1 cellular context compared by ENCODE assay signal in genomic region chr20:22471156-22471836, GRCh38.
TF ChIP-seq lines count a peak whose summit lies in the region.

No MANE protein-coding gene starts in this region.

TF ChIP-seq in HepG2, 621 proteins besides CTCF, POLR2A, EP300 and RAD21 (continued from another document and continues in another):
- TF ChIP-seq, protein P1, sequence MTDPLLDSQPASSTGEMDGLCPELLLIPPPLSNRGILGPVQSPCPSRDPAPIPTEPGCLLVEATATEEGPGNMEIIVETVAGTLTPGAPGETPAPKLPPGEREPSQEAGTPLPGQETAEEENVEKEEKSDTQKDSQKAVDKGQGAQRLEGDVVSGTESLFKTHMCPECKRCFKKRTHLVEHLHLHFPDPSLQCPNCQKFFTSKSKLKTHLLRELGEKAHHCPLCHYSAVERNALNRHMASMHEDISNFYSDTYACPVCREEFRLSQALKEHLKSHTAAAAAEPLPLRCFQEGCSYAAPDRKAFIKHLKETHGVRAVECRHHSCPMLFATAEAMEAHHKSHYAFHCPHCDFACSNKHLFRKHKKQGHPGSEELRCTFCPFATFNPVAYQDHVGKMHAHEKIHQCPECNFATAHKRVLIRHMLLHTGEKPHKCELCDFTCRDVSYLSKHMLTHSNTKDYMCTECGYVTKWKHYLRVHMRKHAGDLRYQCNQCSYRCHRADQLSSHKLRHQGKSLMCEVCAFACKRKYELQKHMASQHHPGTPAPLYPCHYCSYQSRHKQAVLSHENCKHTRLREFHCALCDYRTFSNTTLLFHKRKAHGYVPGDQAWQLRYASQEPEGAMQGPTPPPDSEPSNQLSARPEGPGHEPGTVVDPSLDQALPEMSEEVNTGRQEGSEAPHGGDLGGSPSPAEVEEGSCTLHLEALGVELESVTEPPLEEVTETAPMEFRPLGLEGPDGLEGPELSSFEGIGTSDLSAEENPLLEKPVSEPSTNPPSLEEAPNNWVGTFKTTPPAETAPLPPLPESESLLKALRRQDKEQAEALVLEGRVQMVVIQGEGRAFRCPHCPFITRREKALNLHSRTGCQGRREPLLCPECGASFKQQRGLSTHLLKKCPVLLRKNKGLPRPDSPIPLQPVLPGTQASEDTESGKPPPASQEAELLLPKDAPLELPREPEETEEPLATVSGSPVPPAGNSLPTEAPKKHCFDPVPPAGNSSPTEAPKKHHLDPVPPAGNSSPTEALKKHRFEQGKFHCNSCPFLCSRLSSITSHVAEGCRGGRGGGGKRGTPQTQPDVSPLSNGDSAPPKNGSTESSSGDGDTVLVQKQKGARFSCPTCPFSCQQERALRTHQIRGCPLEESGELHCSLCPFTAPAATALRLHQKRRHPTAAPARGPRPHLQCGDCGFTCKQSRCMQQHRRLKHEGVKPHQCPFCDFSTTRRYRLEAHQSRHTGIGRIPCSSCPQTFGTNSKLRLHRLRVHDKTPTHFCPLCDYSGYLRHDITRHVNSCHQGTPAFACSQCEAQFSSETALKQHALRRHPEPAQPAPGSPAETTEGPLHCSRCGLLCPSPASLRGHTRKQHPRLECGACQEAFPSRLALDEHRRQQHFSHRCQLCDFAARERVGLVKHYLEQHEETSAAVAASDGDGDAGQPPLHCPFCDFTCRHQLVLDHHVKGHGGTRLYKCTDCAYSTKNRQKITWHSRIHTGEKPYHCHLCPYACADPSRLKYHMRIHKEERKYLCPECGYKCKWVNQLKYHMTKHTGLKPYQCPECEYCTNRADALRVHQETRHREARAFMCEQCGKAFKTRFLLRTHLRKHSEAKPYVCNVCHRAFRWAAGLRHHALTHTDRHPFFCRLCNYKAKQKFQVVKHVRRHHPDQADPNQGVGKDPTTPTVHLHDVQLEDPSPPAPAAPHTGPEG (CRISPR knock-in tag; IDR thresholded peaks at IDR 0.05) = no peak
- TF ChIP-seq RBFOX2 (IDR thresholded peaks at IDR 0.05; ENCODE audit: low read depth, low read length) = no peak
- TF ChIP-seq ZNF562 (CRISPR knock-in tag; IDR thresholded peaks at IDR 0.05; ENCODE audit: borderline replicate concordance) = no peak
- TF ChIP-seq, protein P2, sequence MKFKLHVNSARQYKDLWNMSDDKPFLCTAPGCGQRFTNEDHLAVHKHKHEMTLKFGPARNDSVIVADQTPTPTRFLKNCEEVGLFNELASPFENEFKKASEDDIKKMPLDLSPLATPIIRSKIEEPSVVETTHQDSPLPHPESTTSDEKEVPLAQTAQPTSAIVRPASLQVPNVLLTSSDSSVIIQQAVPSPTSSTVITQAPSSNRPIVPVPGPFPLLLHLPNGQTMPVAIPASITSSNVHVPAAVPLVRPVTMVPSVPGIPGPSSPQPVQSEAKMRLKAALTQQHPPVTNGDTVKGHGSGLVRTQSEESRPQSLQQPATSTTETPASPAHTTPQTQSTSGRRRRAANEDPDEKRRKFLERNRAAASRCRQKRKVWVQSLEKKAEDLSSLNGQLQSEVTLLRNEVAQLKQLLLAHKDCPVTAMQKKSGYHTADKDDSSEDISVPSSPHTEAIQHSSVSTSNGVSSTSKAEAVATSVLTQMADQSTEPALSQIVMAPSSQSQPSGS (CRISPR knock-in tag; IDR thresholded peaks at IDR 0.05) = peak; percentile 81; the same call in 1 of the 2 replicates
- TF ChIP-seq ZSCAN21 (CRISPR knock-in tag; IDR thresholded peaks at IDR 0.05; ENCODE audit: borderline replicate concordance) = no peak
- no peak for TF ChIP-seq TMF1 (CRISPR knock-in tag; IDR thresholded peaks at IDR 0.05; ENCODE audit: low read depth)
- TF ChIP-seq SMARCC2 (IDR thresholded peaks at IDR 0.05) = no peak
- TF ChIP-seq DBP (CRISPR knock-in tag; IDR thresholded peaks at IDR 0.05; ENCODE audit: not compliant biosample characterization) = no peak
- TF ChIP-seq THYN1 (CRISPR knock-in tag; IDR thresholded peaks at IDR 0.05; ENCODE audit: borderline replicate concordance, low read depth) = no peak
- no peak for TF ChIP-seq ZNF3 (CRISPR knock-in tag; IDR thresholded peaks at IDR 0.05)
- 0 out of 2 replicates have a peak, but pooled peaks have one; percentile 38 for TF ChIP-seq RARA (CRISPR knock-in tag; IDR thresholded peaks at IDR 0.05)
- TF ChIP-seq HMG20A (CRISPR knock-in tag; IDR thresholded peaks at IDR 0.05; ENCODE audit: borderline replicate concordance) = peak; percentile 53; the same call in 1 of the 2 replicates
- no peak for TF ChIP-seq MLLT10 (CRISPR knock-in tag; IDR thresholded peaks at IDR 0.05)
- TF ChIP-seq, protein P3, sequence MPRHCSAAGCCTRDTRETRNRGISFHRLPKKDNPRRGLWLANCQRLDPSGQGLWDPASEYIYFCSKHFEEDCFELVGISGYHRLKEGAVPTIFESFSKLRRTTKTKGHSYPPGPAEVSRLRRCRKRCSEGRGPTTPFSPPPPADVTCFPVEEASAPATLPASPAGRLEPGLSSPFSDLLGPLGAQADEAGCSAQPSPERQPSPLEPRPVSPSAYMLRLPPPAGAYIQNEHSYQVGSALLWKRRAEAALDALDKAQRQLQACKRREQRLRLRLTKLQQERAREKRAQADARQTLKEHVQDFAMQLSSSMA (CRISPR knock-in tag; IDR thresholded peaks at IDR 0.05) = no peak
- no peak for TF ChIP-seq ZBTB42 (CRISPR knock-in tag; IDR thresholded peaks at IDR 0.05)
- TF ChIP-seq RCOR2 (CRISPR knock-in tag; IDR thresholded peaks at IDR 0.05) = no peak
- no peak for TF ChIP-seq NFYB (CRISPR knock-in tag; IDR thresholded peaks at IDR 0.05)
- TF ChIP-seq ZBED4 (CRISPR knock-in tag; IDR thresholded peaks at IDR 0.05; ENCODE audit: borderline replicate concordance) = no peak
- TF ChIP-seq ZNF652 (CRISPR knock-in tag; IDR thresholded peaks at IDR 0.05; ENCODE audit: borderline replicate concordance, low read depth) = no peak
- TF ChIP-seq SMAD3 (CRISPR knock-in tag; IDR thresholded peaks at IDR 0.05) = no peak
- TF ChIP-seq ZNF792 (CRISPR knock-in tag; IDR thresholded peaks at IDR 0.05) = no peak
- TF ChIP-seq, protein P4, sequence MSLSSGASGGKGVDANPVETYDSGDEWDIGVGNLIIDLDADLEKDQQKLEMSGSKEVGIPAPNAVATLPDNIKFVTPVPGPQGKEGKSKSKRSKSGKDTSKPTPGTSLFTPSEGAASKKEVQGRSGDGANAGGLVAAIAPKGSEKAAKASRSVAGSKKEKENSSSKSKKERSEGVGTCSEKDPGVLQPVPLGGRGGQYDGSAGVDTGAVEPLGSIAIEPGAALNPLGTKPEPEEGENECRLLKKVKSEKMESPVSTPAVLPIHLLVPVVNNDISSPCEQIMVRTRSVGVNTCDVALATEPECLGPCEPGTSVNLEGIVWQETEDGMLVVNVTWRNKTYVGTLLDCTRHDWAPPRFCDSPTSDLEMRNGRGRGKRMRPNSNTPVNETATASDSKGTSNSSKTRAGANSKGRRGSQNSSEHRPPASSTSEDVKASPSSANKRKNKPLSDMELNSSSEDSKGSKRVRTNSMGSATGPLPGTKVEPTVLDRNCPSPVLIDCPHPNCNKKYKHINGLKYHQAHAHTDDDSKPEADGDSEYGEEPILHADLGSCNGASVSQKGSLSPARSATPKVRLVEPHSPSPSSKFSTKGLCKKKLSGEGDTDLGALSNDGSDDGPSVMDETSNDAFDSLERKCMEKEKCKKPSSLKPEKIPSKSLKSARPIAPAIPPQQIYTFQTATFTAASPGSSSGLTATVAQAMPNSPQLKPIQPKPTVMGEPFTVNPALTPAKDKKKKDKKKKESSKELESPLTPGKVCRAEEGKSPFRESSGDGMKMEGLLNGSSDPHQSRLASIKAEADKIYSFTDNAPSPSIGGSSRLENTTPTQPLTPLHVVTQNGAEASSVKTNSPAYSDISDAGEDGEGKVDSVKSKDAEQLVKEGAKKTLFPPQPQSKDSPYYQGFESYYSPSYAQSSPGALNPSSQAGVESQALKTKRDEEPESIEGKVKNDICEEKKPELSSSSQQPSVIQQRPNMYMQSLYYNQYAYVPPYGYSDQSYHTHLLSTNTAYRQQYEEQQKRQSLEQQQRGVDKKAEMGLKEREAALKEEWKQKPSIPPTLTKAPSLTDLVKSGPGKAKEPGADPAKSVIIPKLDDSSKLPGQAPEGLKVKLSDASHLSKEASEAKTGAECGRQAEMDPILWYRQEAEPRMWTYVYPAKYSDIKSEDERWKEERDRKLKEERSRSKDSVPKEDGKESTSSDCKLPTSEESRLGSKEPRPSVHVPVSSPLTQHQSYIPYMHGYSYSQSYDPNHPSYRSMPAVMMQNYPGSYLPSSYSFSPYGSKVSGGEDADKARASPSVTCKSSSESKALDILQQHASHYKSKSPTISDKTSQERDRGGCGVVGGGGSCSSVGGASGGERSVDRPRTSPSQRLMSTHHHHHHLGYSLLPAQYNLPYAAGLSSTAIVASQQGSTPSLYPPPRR (CRISPR knock-in tag; IDR thresholded peaks at IDR 0.05; ENCODE audit: borderline replicate concordance) = no peak
- no peak for TF ChIP-seq RERE (CRISPR knock-in tag; IDR thresholded peaks at IDR 0.05; ENCODE audit: low read depth)
- no peak for TF ChIP-seq GMEB1 (CRISPR knock-in tag; IDR thresholded peaks at IDR 0.05; ENCODE audit: borderline replicate concordance)
- no peak for TF ChIP-seq ZNF207 (IDR thresholded peaks at IDR 0.05; ENCODE audit: borderline replicate concordance)
- no peak for TF ChIP-seq ZNF7 (CRISPR knock-in tag; IDR thresholded peaks at IDR 0.05)
